ENCODE assay signal across 1 cellular context in the genomic region with DNA sequence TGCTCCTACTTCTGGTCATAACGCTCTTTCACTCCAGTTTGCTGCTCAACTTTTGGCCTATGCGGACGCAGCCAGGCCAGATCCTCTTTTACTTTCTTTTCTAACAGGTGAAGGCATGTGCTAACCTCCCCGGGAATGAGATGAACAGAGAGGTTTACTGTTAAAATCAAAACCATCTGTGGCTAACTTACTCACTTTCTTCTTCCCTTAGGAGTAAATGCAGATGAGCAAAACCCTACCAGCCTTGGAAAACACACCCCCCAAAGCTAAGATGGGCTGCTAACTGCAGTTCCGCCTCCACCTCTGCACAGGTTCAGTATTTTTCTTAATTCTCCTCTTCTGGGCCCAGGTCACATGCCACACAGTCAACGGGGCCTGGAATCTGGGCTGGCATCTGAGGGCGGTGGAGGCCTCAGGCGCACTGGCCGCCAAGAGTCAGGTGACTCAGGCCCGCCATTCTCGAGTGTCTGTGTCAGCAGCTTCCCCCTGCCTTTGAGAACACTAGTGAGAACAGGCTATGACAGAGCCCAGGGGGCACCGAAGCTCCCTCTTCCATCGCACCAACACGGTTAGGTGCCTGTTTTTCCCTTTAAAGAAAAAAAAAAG.
A peak's percentile ranks its signal among the peaks of the same experiment; 100 is the strongest.
TF ChIP-seq lines count a peak whose summit lies in the region.

No MANE protein-coding gene starts in this region.

TF ChIP-seq in SK-N-SH, 30 proteins besides CTCF, POLR2A, EP300 and RAD21 (continued from another document):
- TF ChIP-seq RCOR1 (IDR thresholded peaks at IDR 0.05; ENCODE audit: low read length) (no peak), ELF1 (IDR thresholded peaks at IDR 0.05) (no peak), FOXM1 (IDR thresholded peaks at IDR 0.05; ENCODE audit: low read depth) (no peak), GABPA (IDR thresholded peaks at IDR 0.05; ENCODE audit: low read depth) (no peak), MAX (IDR thresholded peaks at IDR 0.05; ENCODE audit: low read depth) (no peak), JUND (IDR thresholded peaks at IDR 0.05) (no peak), FOSL2 (IDR thresholded peaks at IDR 0.05; ENCODE audit: borderline replicate concordance, low read depth) (no peak), EZH2phosphoT487 (IDR thresholded peaks at IDR 0.05; ENCODE audit: borderline replicate concordance, low read depth) (no peak), USF1 (IDR thresholded peaks at IDR 0.05; ENCODE audit: borderline replicate concordance, low read depth) (peak; percentile 71), POLR2AphosphoS5 (IDR thresholded peaks at IDR 0.05; ENCODE audit: low read depth, low read length) (no peak), MXI1 (IDR thresholded peaks at IDR 0.05; ENCODE audit: low read depth, low read length) (no peak)
